ENCODE assay signal across 13 cellular contexts in genomic region chr2:55309441-55309840, GRCh38. TPM values are rescaled to one million over a fixed set of nuclear protein-coding genes. Genes with fewer than 3 reads are reported as not detected.
DNase-seq lines count a peak whose midpoint lies in the region; ATAC-seq, FAIRE-seq and TF ChIP-seq lines count a peak whose summit lies in the region.
"Had no signal": no experiment of that assay in that cellular context is flagged by ENCODE, and none has a peak within 500 bp of the region (broad histone marks: within the 10 kb centered on the region; RNA-seq: fewer than 3 reads in every experiment).

No MANE protein-coding gene starts in this region.

- H2BK120ac ChIP-seq in mesendoderm (ENCODE audit: low read depth, low read length) (no peak overlapping the region), trophoblast cell (ENCODE audit: insufficient read depth, low read length, poor library complexity) (no peak overlapping the region)

- H3K4me3 ChIP-seq in PC-3 (ENCODE audit: low read length) (no peak overlapping the region), mesendoderm (ENCODE audit: low read length) (no peak overlapping the region), trophoblast cell (ENCODE audit: low read depth, low read length) (no peak overlapping the region)
- H3K4me3 ChIP-seq: prostate gland had no signal

- no peak overlapping the region for H2BK12ac ChIP-seq in trophoblast cell (ENCODE audit: low read length)

- H4K91ac ChIP-seq in trophoblast cell (ENCODE audit: low read depth, low read length) = no peak overlapping the region

- no peak for TF ChIP-seq CTCF in PC-3 (conservative IDR thresholded peaks at IDR 0.05; ENCODE audit: low read depth, low read length)

- intact Hi-C loops in PC-3 (cut with micrococcal nuclease) (no loop called here), sciatic nerve (cut with DNase I) (no loop called here)

- H3K79me2 ChIP-seq in PC-3 (ENCODE audit: low read length) = no peaks in the 10 kb centered on the region
- no peaks in the 10 kb centered on the region for H3K79me2 ChIP-seq in mesendoderm (ENCODE audit: control insufficient read depth, insufficient read depth, low read length)
- no peaks in the 10 kb centered on the region for H3K79me2 ChIP-seq in trophoblast cell (ENCODE audit: control insufficient read depth, insufficient read depth, low read length, poor library complexity)

- H4K5ac ChIP-seq in mesendoderm (ENCODE audit: low read length) = no peak overlapping the region

- H4K12ac ChIP-seq in trophoblast cell (ENCODE audit: low read depth, low read length) = no peak overlapping the region

- no peak overlapping the region for H3K18ac ChIP-seq in mesendoderm (ENCODE audit: low read length)
- no peak overlapping the region for H3K18ac ChIP-seq in trophoblast cell (ENCODE audit: low read length)

- no peak overlapping the region for H3K9ac ChIP-seq in PC-3 (ENCODE audit: low read length)
- H3K9ac ChIP-seq in mesendoderm (ENCODE audit: low read length) = no peak overlapping the region
- H3K9ac ChIP-seq in trophoblast cell (ENCODE audit: low read length) = no peak overlapping the region

- no peaks in the 10 kb centered on the region for H3F3A ChIP-seq in PC-3 (ENCODE audit: low read length, unreplicated experiment)

- no peak overlapping the region for H3K27ac ChIP-seq in PC-3 (ENCODE audit: low read length)
- H3K27ac ChIP-seq in mesendoderm (ENCODE audit: low read depth, low read length) = no peak overlapping the region
- no peak overlapping the region for H3K27ac ChIP-seq in trophoblast cell (ENCODE audit: low read depth, low read length)
- H3K27ac ChIP-seq: prostate gland had no signal

- no peak overlapping the region for H2AK5ac ChIP-seq in mesendoderm (ENCODE audit: low read length)
- H2AK5ac ChIP-seq in trophoblast cell (ENCODE audit: low read length) = no peak overlapping the region

- DNase-seq in DMS53 treated with DMSO at 0.1 percent for 48 hours (lab: John Stamatoyannopoulos, UW; ENCODE audit: unreplicated experiment) = peak; percentile 21
- peak; percentile 59 for DNase-seq in PC-3
- DNase-seq in mesendoderm = peak; percentile 8
- DNase-seq in activated CD8-positive, alpha-beta memory T cell treated with anti-CD3 and anti-CD28 coated beads, Interleukin-2, amount 50 U/mL, for 48 hours = no peak
- DNase-seq in SK-N-DZ (ENCODE audit: low spot score) = no peak
- DNase-seq in sciatic nerve (ENCODE audit: low spot score) = no peak
- no peak for DNase-seq in trophoblast cell
- DNase-seq: NCI-H1092, NCI-H226, RPMI8226 had no signal

- no peak overlapping the region for H2BK15ac ChIP-seq in mesendoderm (replicated peaks; ENCODE audit: low read depth)

- peak; percentile 77 for ATAC-seq in PC-3
- ATAC-seq in sciatic nerve = no peak
- ATAC-seq: activated naive CD4-positive, alpha-beta T cell treated with anti-CD3 and anti-CD28 coated beads, Interleukin-2, amount 50 U/mL, for 72 hours had no signal

- H3K27me3 ChIP-seq in PC-3 (ENCODE audit: low read length) = no peaks in the 10 kb centered on the region
- H3K27me3 ChIP-seq in mesendoderm (ENCODE audit: insufficient read depth, low read length, poor library complexity) = no peaks in the 10 kb centered on the region
- H3K27me3 ChIP-seq in trophoblast cell (ENCODE audit: insufficient read depth, low read length) = no peaks in the 10 kb centered on the region

- no peak overlapping the region for H4K8ac ChIP-seq in mesendoderm (ENCODE audit: low read depth, low read length)
- H4K8ac ChIP-seq in trophoblast cell (ENCODE audit: low read depth, low read length) = no peak overlapping the region

- H3K79me1 ChIP-seq in mesendoderm (ENCODE audit: low read length) (no peaks in the 10 kb centered on the region), trophoblast cell (ENCODE audit: low read length) (no peaks in the 10 kb centered on the region)

- no peak overlapping the region for H3K56ac ChIP-seq in mesendoderm (ENCODE audit: low read length)

- no peak overlapping the region for H2AFZ ChIP-seq in PC-3 (ENCODE audit: low read length)
- H2AFZ ChIP-seq in trophoblast cell (ENCODE audit: insufficient read depth, low read length, poor library complexity) = no peak overlapping the region

- CTCF ChIA-PET in PC-3 (lab: Charles Lee) = no interaction called here

- no peak overlapping the region for H3K4ac ChIP-seq in mesendoderm (ENCODE audit: low read depth, low read length)
- no peak overlapping the region for H3K4ac ChIP-seq in trophoblast cell (ENCODE audit: low read depth, low read length)

- peak overlapping the region; percentile 44 for H3K4me2 ChIP-seq in PC-3 (ENCODE audit: low read length)
- H3K4me2 ChIP-seq in mesendoderm (ENCODE audit: low read length) = no peak overlapping the region
- H3K4me2 ChIP-seq in trophoblast cell (ENCODE audit: low read length) = no peak overlapping the region

- H2BK5ac ChIP-seq in mesendoderm (ENCODE audit: low read length) = no peak overlapping the region
- H2BK5ac ChIP-seq in trophoblast cell (ENCODE audit: low read depth, low read length, poor library complexity) = no peak overlapping the region

- peaks cover 31% of the 10 kb centered on the region for H3K4me1 ChIP-seq in PC-3 (ENCODE audit: insufficient read depth, low read length)
- no peaks in the 10 kb centered on the region for H3K4me1 ChIP-seq in mesendoderm (ENCODE audit: control insufficient read depth, low read depth, low read length)
- peaks cover 0 to 3% of the 10 kb centered on the region in 2 experiments for H3K4me1 ChIP-seq in trophoblast cell (ENCODE audit: control insufficient read depth in 1 of 2, insufficient read depth in 2 of 2, low read length in 2 of 2)
- H3K4me1 ChIP-seq: prostate gland had no signal

- H3K9me2 ChIP-seq in PC-3 (replicated peaks; ENCODE audit: low read length) = no peaks in the 10 kb centered on the region

- WGBS in mesendoderm (ENCODE audit: extremely low coverage, insufficient coverage, low lambda C conversion rate) = no CpG with 5 or more reads among the region's 2 CpGs
- no CpG with 5 or more reads among the region's 2 CpGs for WGBS in trophoblast cell (ENCODE audit: extremely low coverage, insufficient coverage, insufficient read length)

- no peaks in the 10 kb centered on the region for H4K20me1 ChIP-seq in PC-3 (ENCODE audit: low read length)

- POLR2A ChIA-PET in PC-3 (lab: Charles Lee; ENCODE audit: unreplicated experiment) = interaction anchor here (0.6 kb wide), 1 partner anchor 92 kb away, joined by 9 read pairs; no protein-coding TSS in a partner anchor

- H3K9me3 ChIP-seq in PC-3 (ENCODE audit: low read length) (no peaks in the 10 kb centered on the region), trophoblast cell (ENCODE audit: insufficient read depth, low read depth, low read length) (no peaks in the 10 kb centered on the region)
- H3K9me3 ChIP-seq: prostate gland had no signal

- no peak overlapping the region for H3K14ac ChIP-seq in trophoblast cell (ENCODE audit: low read length)

- BruUV-seq in PC-3 (replicated peaks; lab: Mats Ljungman, UMichigan) = no TSS peak

- FAIRE-seq in endometrium (lab: Jason Lieb, UNC) = peak; percentile 77

- H3K36me3 ChIP-seq in PC-3 (ENCODE audit: low read depth, low read length) (0 out of 2 replicates have a peak, but pooled peaks cover 2% of the 10 kb centered on the region), mesendoderm (ENCODE audit: control insufficient read depth, insufficient read depth, low read length) (peaks cover 2% of the 10 kb centered on the region), trophoblast cell (ENCODE audit: control insufficient read depth in 1 of 2, insufficient read depth in 2 of 2, low read length in 2 of 2) (peaks cover 2% of the 10 kb centered on the region in 2 experiments)
- H3K36me3 ChIP-seq: prostate gland had no signal

- H3K23ac ChIP-seq in mesendoderm (ENCODE audit: low read length) (no peak overlapping the region), trophoblast cell (ENCODE audit: low read length) (no peak overlapping the region)

RNA-seq across cellular contexts. Expression of gene MTIF2, which starts 40.4 kb away (rescaled TPM):
- total RNA-seq in PC-3 (2014; rRNA removed) = 46.5 and 49.6 TPM in 2 replicates
- 31.4 TPM for polyA plus RNA-seq in mesendoderm (2013, experiment 1 of 2)
- polyA plus RNA-seq in mesendoderm (2013, experiment 2 of 2) = 31.5 TPM
- 25.4 and 30.1 TPM in 2 replicates for polyA plus RNA-seq in SK-N-DZ (2014; cell fraction: cytosol; rRNA removed)
- polyA plus RNA-seq in SK-N-DZ (2014; cell fraction: nucleus; rRNA removed) = 34.4 and 46.9 TPM in 2 replicates
- 18.2 TPM for total RNA-seq in sciatic nerve
- 20.1 and 21.2 TPM in 2 replicates for polyA plus RNA-seq in trophoblast cell (2013)

Comparison
In these comparisons a context has a peak if more than half of its experiments do, and no peak if none do; other contexts are left out.
1. DNase-seq: peak in DMS53 treated with DMSO at 0.1 percent for 48 hours (single experiment), PC-3 (single experiment) and mesendoderm (single experiment); none in activated CD8-positive, alpha-beta memory T cell treated with anti-CD3 and anti-CD28 coated beads, Interleukin-2, amount 50 U/mL, for 48 hours (single experiment), SK-N-DZ (single experiment), sciatic nerve (single experiment) and trophoblast cell (0 of 2).